In the genomic region with DNA sequence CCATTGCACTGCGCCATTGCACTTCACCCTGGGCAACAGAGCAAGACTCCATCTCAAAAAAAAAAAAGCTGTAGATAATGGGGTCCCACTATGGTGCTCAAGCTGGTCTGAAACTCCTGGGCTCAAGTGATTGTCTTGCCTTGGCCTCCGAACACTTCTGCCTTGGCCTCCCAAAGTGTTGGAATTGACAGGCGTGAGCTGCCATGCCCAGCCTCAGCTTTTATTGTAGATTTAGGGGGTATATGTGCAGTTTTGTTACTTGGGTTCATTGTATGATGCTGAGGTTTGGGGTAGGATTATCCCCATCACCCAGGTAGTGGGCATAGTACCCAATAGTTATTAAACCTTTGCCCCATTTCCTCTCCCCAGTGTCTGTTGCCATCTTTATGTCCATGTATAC, we compare ENCODE assay signal across 15 cellular contexts. TPM values are rescaled to one million over a fixed set of nuclear protein-coding genes. Genes with fewer than 3 reads are reported as not detected.
A peak's percentile ranks its signal among the peaks of the same experiment; 100 is the strongest.
DNase-seq lines count a peak whose midpoint lies in the region; ATAC-seq and TF ChIP-seq lines count a peak whose summit lies in the region.
"Had no signal": no experiment of that assay in that cellular context is flagged by ENCODE, and none has a peak within 500 bp of the region (broad histone marks: within the 10 kb centered on the region; RNA-seq: fewer than 3 reads in every experiment).

No MANE protein-coding gene starts in this region.

- no peaks in the 10 kb centered on the region for H3K9me3 ChIP-seq in Loucy (ENCODE audit: insufficient read depth, low read depth, low read length)
- H3K9me3 ChIP-seq: HAP-1, uterus had no signal

- peaks cover 58% of the 10 kb centered on the region for H4K20me1 ChIP-seq in Loucy (ENCODE audit: insufficient read depth, low read length, poor library complexity, severe bottlenecking)

- peak overlapping the region; percentile 97 for H3K4me3 ChIP-seq in Loucy (ENCODE audit: low read length, poor library complexity, severe bottlenecking)
- H3K4me3 ChIP-seq in retinal pigment epithelial cell (ENCODE audit: low read length): peak overlapping the region; percentile 97
- H3K4me3 ChIP-seq: uterus had no signal

- H3K27me3 Mint-ChIP-seq in activated CD8-positive, alpha-beta memory T cell treated with anti-CD3 and anti-CD28 coated beads, Interleukin-2, amount 10 ng/mL, durations not matched to agents 7 days and 5 days: no peaks in the 10 kb centered on the region
- no peaks in the 10 kb centered on the region for H3K27me3 Mint-ChIP-seq in central memory CD8-positive, alpha-beta T cell

- peaks cover 63% of the 10 kb centered on the region for H3K36me3 Mint-ChIP-seq in activated CD8-positive, alpha-beta memory T cell treated with anti-CD3 and anti-CD28 coated beads, Interleukin-2, amount 10 ng/mL, durations not matched to agents 7 days and 5 days
- H3K36me3 Mint-ChIP-seq in central memory CD8-positive, alpha-beta T cell (ENCODE audit: insufficient read depth): peaks cover 70% of the 10 kb centered on the region

- peak overlapping the region; percentile 31 for H3K9ac ChIP-seq in Loucy (ENCODE audit: low read depth, low read length, poor library complexity, severe bottlenecking)

- TF ChIP-seq CTCF in Loucy (conservative IDR thresholded peaks at IDR 0.05; ENCODE audit: low read length) (no peak), retinal pigment epithelial cell (conservative IDR thresholded peaks at IDR 0.05; ENCODE audit: low read depth, low read length) (no peak)

- no peaks in the 10 kb centered on the region for H3K9me2 ChIP-seq in Loucy (replicated peaks; ENCODE audit: low read depth, low read length)

- H3F3A ChIP-seq in Loucy (ENCODE audit: low read depth): peaks cover 27% of the 10 kb centered on the region

- H2AFZ ChIP-seq in Loucy (ENCODE audit: low read length): no peak overlapping the region

- peak overlapping the region; percentile 18 for H3K27ac Mint-ChIP-seq in activated CD8-positive, alpha-beta memory T cell treated with anti-CD3 and anti-CD28 coated beads, Interleukin-2, amount 10 ng/mL, durations not matched to agents 7 days and 5 days
- H3K27ac Mint-ChIP-seq in central memory CD8-positive, alpha-beta T cell (ENCODE audit: low read depth): peak overlapping the region; percentile 99

- DNase-seq in activated CD8-positive, alpha-beta memory T cell treated with anti-CD3 and anti-CD28 coated beads, Interleukin-2, amount 10 ng/mL, durations not matched to agents 7 days and 5 days: no peak
- DNase-seq in activated CD8-positive, alpha-beta memory T cell treated with anti-CD3 and anti-CD28 coated beads, Interleukin-2, amount 50 U/mL, for 48 hours: no peak
- DNase-seq in central memory CD8-positive, alpha-beta T cell (ENCODE audit: low spot score in 2 of 2): no peak
- DNase-seq in retinal pigment epithelial cell (ENCODE audit: low read depth): no peak
- DNase-seq in NCI-H1930 (lab: John Stamatoyannopoulos, UW): no peak
- DNase-seq in OCI-M2 (lab: John Stamatoyannopoulos, UW; ENCODE audit: unreplicated experiment): no peak
- DNase-seq: activated gamma-delta T cell, NCI-H1092 treated with DMSO at 0.1 percent for 48 hours, NCI-H82, uterus had no signal

- H3K9me3 Mint-ChIP-seq in activated CD8-positive, alpha-beta memory T cell treated with anti-CD3 and anti-CD28 coated beads, Interleukin-2, amount 10 ng/mL, durations not matched to agents 7 days and 5 days (ENCODE audit: low read depth): no peaks in the 10 kb centered on the region
- H3K9me3 Mint-ChIP-seq in central memory CD8-positive, alpha-beta T cell: no peaks in the 10 kb centered on the region

- ATAC-seq in activated CD8-positive, alpha-beta memory T cell treated with anti-CD3 and anti-CD28 coated beads, Interleukin-2, amount 10 ng/mL, durations not matched to agents 7 days and 5 days: no peak
- ATAC-seq in central memory CD8-positive, alpha-beta T cell (replicated peaks; ENCODE audit: extremely low read depth, poor library complexity, severe bottlenecking): no peak
- no peak for ATAC-seq in HG02973 (IDR thresholded peaks at IDR 0.05; ENCODE audit: unreplicated experiment)
- ATAC-seq: right cardiac atrium had no signal

- CTCF ChIA-PET in activated CD8-positive, alpha-beta memory T cell treated with anti-CD3 and anti-CD28 coated beads, Interleukin-2, amount 10 ng/mL, durations not matched to agents 7 days and 5 days (lab: Charles Lee): interaction anchor here (0.6 to 1.8 kb wide), 6 partner anchors 9 to 158 kb away, joined by 3 to 8 read pairs (median 4); a partner anchor contains a TSS

- H3K4me3 Mint-ChIP-seq in activated CD8-positive, alpha-beta memory T cell treated with anti-CD3 and anti-CD28 coated beads, Interleukin-2, amount 10 ng/mL, durations not matched to agents 7 days and 5 days: peak overlapping the region; percentile 45
- H3K4me3 Mint-ChIP-seq in central memory CD8-positive, alpha-beta T cell: peak overlapping the region; percentile 29

- peaks cover 7% of the 10 kb centered on the region for H3K27me3 ChIP-seq in Loucy (ENCODE audit: insufficient read depth, low read length, poor library complexity, severe bottlenecking)
- H3K27me3 ChIP-seq: uterus had no signal

- peaks cover 45% of the 10 kb centered on the region for H3K36me3 ChIP-seq in Loucy (ENCODE audit: insufficient read depth, low read length)
- H3K36me3 ChIP-seq: uterus had no signal

- peaks cover 34% of the 10 kb centered on the region for H3K4me1 ChIP-seq in Loucy (ENCODE audit: insufficient read depth, low read length, poor library complexity, severe bottlenecking)

- peaks cover 39% of the 10 kb centered on the region for H3K4me1 Mint-ChIP-seq in activated CD8-positive, alpha-beta memory T cell treated with anti-CD3 and anti-CD28 coated beads, Interleukin-2, amount 10 ng/mL, durations not matched to agents 7 days and 5 days
- peaks cover 38% of the 10 kb centered on the region for H3K4me1 Mint-ChIP-seq in central memory CD8-positive, alpha-beta T cell

- H3K79me2 ChIP-seq in Loucy (ENCODE audit: insufficient read depth, low read length): peaks cover 57% of the 10 kb centered on the region

- peak overlapping the region; percentile 100 for H3K4me2 ChIP-seq in Loucy (ENCODE audit: low read depth, low read length, poor library complexity, severe bottlenecking)

RNA-seq across cellular contexts. Expression of a gene that starts 11.4 kb away (rescaled TPM):
- total RNA-seq in activated CD8-positive, alpha-beta memory T cell treated with anti-CD3 and anti-CD28 coated beads, Interleukin-2, amount 10 ng/mL, durations not matched to agents 7 days and 5 days: 10 to 100 TPM; 64.6 to 71.6 TPM

RNA-seq across cellular contexts. Expression of a gene that starts 23.6 kb away (rescaled TPM):
- 100 to 1,000 TPM; 124 to 137 TPM for total RNA-seq in activated CD8-positive, alpha-beta memory T cell treated with anti-CD3 and anti-CD28 coated beads, Interleukin-2, amount 10 ng/mL, durations not matched to agents 7 days and 5 days
- total RNA-seq: G401 had no signal

RNA-seq across cellular contexts. Expression of a gene that starts 23.7 kb away (rescaled TPM):
- 10 to 100 TPM; 13.0 to 21.5 TPM for total RNA-seq in activated CD8-positive, alpha-beta memory T cell treated with anti-CD3 and anti-CD28 coated beads, Interleukin-2, amount 10 ng/mL, durations not matched to agents 7 days and 5 days

RNA-seq across cellular contexts. Expression of a gene that starts 23.9 kb away (rescaled TPM):
- 1 to 10 TPM; 2.9 to 3.1 TPM for total RNA-seq in activated CD8-positive, alpha-beta memory T cell treated with anti-CD3 and anti-CD28 coated beads, Interleukin-2, amount 10 ng/mL, durations not matched to agents 7 days and 5 days

RNA-seq across cellular contexts. Expression of a gene that starts 32.2 kb away (rescaled TPM):
- total RNA-seq in activated CD8-positive, alpha-beta memory T cell treated with anti-CD3 and anti-CD28 coated beads, Interleukin-2, amount 10 ng/mL, durations not matched to agents 7 days and 5 days: 100 to 1,000 TPM; 124 to 129 TPM
